ENCODE assay signal across 17 cellular contexts in the genomic region with DNA sequence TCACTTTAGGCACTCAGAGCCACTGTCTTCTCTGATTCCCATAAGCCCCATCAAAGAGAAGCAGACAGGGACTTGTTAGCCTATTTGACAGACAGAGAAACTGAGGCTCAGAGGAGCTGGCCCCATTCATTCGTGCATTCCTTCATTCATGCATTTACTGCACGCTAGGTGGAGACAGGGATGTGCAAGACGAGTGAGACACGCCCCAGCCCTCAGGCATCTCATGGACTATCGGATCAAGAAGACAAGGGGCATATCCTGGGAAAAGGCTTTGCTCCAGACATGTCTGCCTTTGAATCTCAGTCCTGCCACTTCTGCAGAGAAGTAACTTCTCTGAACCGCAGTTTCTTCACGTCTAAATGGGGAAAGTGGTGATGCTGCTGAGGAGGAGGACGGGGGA. TPM values are rescaled to one million over a fixed set of nuclear protein-coding genes. Genes with fewer than 3 reads are reported as not detected.
DNase-seq lines count a peak whose midpoint lies in the region; ATAC-seq, FAIRE-seq and TF ChIP-seq lines count a peak whose summit lies in the region.
"Had no signal": no experiment of that assay in that cellular context is flagged by ENCODE, and none has a peak within 500 bp of the region (broad histone marks: within the 10 kb centered on the region; RNA-seq: fewer than 3 reads in every experiment).

No MANE protein-coding gene starts in this region.

- H3K4me2 ChIP-seq in A549: no peak overlapping the region
- H3K4me2 ChIP-seq in OCI-LY7 (ENCODE audit: low read length): no peak overlapping the region

- TF ChIP-seq RAD21 in A549 (conservative IDR thresholded peaks at IDR 0.05 in 1 of 2, IDR thresholded peaks at IDR 0.05 in 1 of 2): 0 out of 5 replicates have a peak, but pooled peaks of 1 of the 2 experiments have one; percentile 5

- H3K4me3 ChIP-seq in A549: no peak overlapping the region
- H3K4me3 ChIP-seq in OCI-LY7 (ENCODE audit: low read depth, low read length, poor library complexity, severe bottlenecking): no peak overlapping the region
- no peak overlapping the region for H3K4me3 ChIP-seq in epithelial cell of esophagus (ENCODE audit: low read length)

- TF ChIP-seq CTCF in A549 (IDR thresholded peaks at IDR 0.05) (no peak), OCI-LY7 (conservative IDR thresholded peaks at IDR 0.05; ENCODE audit: low read length) (no peak; the same call in 1 of the 2 replicates), epithelial cell of esophagus (IDR thresholded peaks at IDR 0.05; ENCODE audit: insufficient read depth, low read depth, low read length, missing control alignments) (no peak)

- no peaks in the 10 kb centered on the region for H3K9me3 ChIP-seq in A549
- no peaks in the 10 kb centered on the region for H3K9me3 ChIP-seq in OCI-LY7 (ENCODE audit: low read length)

- DNase-seq in A549 (ENCODE audit: low read depth in 1 of 2, low spot score in 1 of 2): peak in 1 of 2 experiments; percentile 46
- DNase-seq in GM12891 (ENCODE audit: insufficient read length, low spot score): no peak
- DNase-seq in OCI-LY7 (ENCODE audit: low spot score): no peak
- DNase-seq in epithelial cell of esophagus (ENCODE audit: low read depth): peak; percentile 11
- DNase-seq in left colon: no peak
- no peak for DNase-seq in NCI-H526 treated with DMSO at 0.1 percent for 48 hours (lab: John Stamatoyannopoulos, UW)
- no peak for DNase-seq in stimulated activated CD8-positive, alpha-beta memory T cell treated with anti-CD3 and anti-CD28 coated beads, Interleukin-4, amount 100 ng/mL, for 48 hours
- DNase-seq: CD4-positive, alpha-beta T cell; H7; IMR-90; NCI-H1048; NCI-H146; NCI-H748 treated with DMSO at 0.1 percent for 48 hours; SHP77 had no signal

- POLR2A ChIA-PET in A549 (lab: Yijun Ruan, JAX) (no interaction called here), OCI-LY7 (lab: Charles Lee) (no interaction called here)

- no peak for TF ChIP-seq POLR2A in A549 (IDR thresholded peaks at IDR 0.05; ENCODE audit: low read length)
- TF ChIP-seq POLR2A in GM12891 (IDR thresholded peaks at IDR 0.05; ENCODE audit: low read depth, low read length): no peak

- ATAC-seq in A549 (peak; percentile 52 to 53; a peak in 2 of 6 replicates), left colon (no peak), GM21619 (IDR thresholded peaks at IDR 0.05; ENCODE audit: unreplicated experiment) (no peak)
- ATAC-seq: Panc1 had no signal

- H3K27ac ChIP-seq in A549 (no peak overlapping the region), OCI-LY7 (ENCODE audit: low read depth, low read length, poor library complexity, severe bottlenecking) (no peak overlapping the region)

- BruUV-seq in OCI-LY7 (replicated peaks; lab: Mats Ljungman, UMichigan): no TSS peak

- intact Hi-C loops in OCI-LY7 (cut with micrococcal nuclease; ENCODE audit: unreplicated experiment): no loop called here
- intact Hi-C loops in left colon (cut with DNase I, micrococcal nuclease): no loop called here

- no peak for TF ChIP-seq EP300 in A549 (IDR thresholded peaks at IDR 0.05)

- 52% methylated on average over 8 of the region's 8 CpGs for WGBS in A549 (ENCODE audit: missing lambda C conversion rate)

- H3K4me1 ChIP-seq in A549 (no peaks in the 10 kb centered on the region), OCI-LY7 (ENCODE audit: insufficient read depth, low read length, poor library complexity, severe bottlenecking) (peaks cover 11% of the 10 kb centered on the region)

- no peaks in the 10 kb centered on the region for H3K36me3 ChIP-seq in OCI-LY7 (ENCODE audit: insufficient read depth, low read length)

- H3K9me2 ChIP-seq in OCI-LY7 (ENCODE audit: insufficient read depth, low read length): no peaks in the 10 kb centered on the region

- FAIRE-seq in A549 (lab: Jason Lieb, UNC): no peak
- peak; percentile 51 for FAIRE-seq in GM12891 (lab: Jason Lieb, UNC)

- H3K79me2 ChIP-seq in OCI-LY7 (ENCODE audit: insufficient read depth, low read depth, low read length): no peaks in the 10 kb centered on the region

- H2AFZ ChIP-seq in OCI-LY7 (ENCODE audit: low read length): 0 out of 2 replicates have a peak overlapping the region, but pooled peaks have one; percentile 36

- H4K20me1 ChIP-seq in OCI-LY7 (ENCODE audit: insufficient read depth, low read length): no peaks in the 10 kb centered on the region

- CTCF ChIA-PET in A549 (lab: Yijun Ruan, JAX): interaction anchor here (1.6 kb wide), 1 partner anchor 39 kb away, joined by 3 read pairs; no protein-coding TSS in a partner anchor
- CTCF ChIA-PET in OCI-LY7 (lab: Charles Lee; ENCODE audit: unreplicated experiment): no interaction called here

TF ChIP-seq in A549, 52 proteins besides CTCF, POLR2A, EP300 and RAD21:
- TF ChIP-seq JUN (IDR thresholded peaks at IDR 0.05): no peak
- TF ChIP-seq RFX5 (IDR thresholded peaks at IDR 0.05): no peak
- TF ChIP-seq RCOR1 (IDR thresholded peaks at IDR 0.05; ENCODE audit: low read depth, low read length): no peak
- TF ChIP-seq EHF (CRISPR knock-in tag; IDR thresholded peaks at IDR 0.05): no peak
- TF ChIP-seq CEBPB (IDR thresholded peaks at IDR 0.05): no peak
- TF ChIP-seq, protein P1, sequence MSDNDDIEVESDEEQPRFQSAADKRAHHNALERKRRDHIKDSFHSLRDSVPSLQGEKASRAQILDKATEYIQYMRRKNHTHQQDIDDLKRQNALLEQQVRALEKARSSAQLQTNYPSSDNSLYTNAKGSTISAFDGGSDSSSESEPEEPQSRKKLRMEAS (IDR thresholded peaks at IDR 0.05): no peak
- TF ChIP-seq JUNB (IDR thresholded peaks at IDR 0.05): no peak
- TF ChIP-seq CHD2 (IDR thresholded peaks at IDR 0.05; ENCODE audit: low read length, partially characterized antibody): no peak
- no peak for TF ChIP-seq FOXS1 (CRISPR knock-in tag; IDR thresholded peaks at IDR 0.05)
- no peak for TF ChIP-seq HEYL (CRISPR knock-in tag; IDR thresholded peaks at IDR 0.05)
- no peak for TF ChIP-seq ZSCAN20 (CRISPR knock-in tag; IDR thresholded peaks at IDR 0.05)
- no peak for TF ChIP-seq KDM5A (IDR thresholded peaks at IDR 0.05)
- no peak for TF ChIP-seq KDM1A (IDR thresholded peaks at IDR 0.05; ENCODE audit: low read depth)
- no peak for TF ChIP-seq MAZ (IDR thresholded peaks at IDR 0.05; ENCODE audit: borderline replicate concordance, low read depth, low read length)
- TF ChIP-seq, protein P2, sequence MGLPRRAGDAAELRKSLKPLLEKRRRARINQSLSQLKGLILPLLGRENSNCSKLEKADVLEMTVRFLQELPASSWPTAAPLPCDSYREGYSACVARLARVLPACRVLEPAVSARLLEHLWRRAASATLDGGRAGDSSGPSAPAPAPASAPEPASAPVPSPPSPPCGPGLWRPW (IDR thresholded peaks at IDR 0.05): no peak
- TF ChIP-seq NR3C1 (IDR thresholded peaks at IDR 0.05): no peak
- no peak for TF ChIP-seq HDAC2 (IDR thresholded peaks at IDR 0.05)
- TF ChIP-seq, protein P3, sequence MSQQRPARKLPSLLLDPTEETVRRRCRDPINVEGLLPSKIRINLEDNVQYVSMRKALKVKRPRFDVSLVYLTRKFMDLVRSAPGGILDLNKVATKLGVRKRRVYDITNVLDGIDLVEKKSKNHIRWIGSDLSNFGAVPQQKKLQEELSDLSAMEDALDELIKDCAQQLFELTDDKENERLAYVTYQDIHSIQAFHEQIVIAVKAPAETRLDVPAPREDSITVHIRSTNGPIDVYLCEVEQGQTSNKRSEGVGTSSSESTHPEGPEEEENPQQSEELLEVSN (IDR thresholded peaks at IDR 0.05; ENCODE audit: borderline replicate concordance, low read depth): no peak
TF ChIP-seq in A549: peak in this region for 0.

TF ChIP-seq in GM12891, 5 proteins besides CTCF, POLR2A, EP300 and RAD21:
- TF ChIP-seq SPI1 (IDR thresholded peaks at IDR 0.05; ENCODE audit: low read depth, low read length) (no peak), POU2F2 (IDR thresholded peaks at IDR 0.05; ENCODE audit: low read depth, low read length) (no peak), POLR2AphosphoS5 (IDR thresholded peaks at IDR 0.05; ENCODE audit: low read depth, low read length) (no peak), PAX5 (IDR thresholded peaks at IDR 0.05; ENCODE audit: insufficient read depth, low read length, severe bottlenecking) (no peak), TAF1 (IDR thresholded peaks at IDR 0.05; ENCODE audit: low read depth, low read length) (no peak)
TF ChIP-seq in GM12891: peak in this region for 0.

RNA-seq across cellular contexts. Expression of a gene that starts 54.1 kb away (rescaled TPM):
- polyA plus RNA-seq in A549 (2011; rRNA removed): 0.18 and 0.67 TPM in 2 replicates
- 0.04 and 0.05 TPM in 2 replicates for polyA plus RNA-seq in A549 (2012; cell fraction: cytosol; rRNA removed)
- polyA plus RNA-seq in A549 (2012; cell fraction: nucleus; rRNA removed): not detected in 2 replicates
- not detected in 3 replicates for polyA plus RNA-seq in A549 (2017; fragmentation: RNase III; extraction: RNeasy Plus Mini Kit Qiagen cat#74134 plus additional on column Dnase treatment)
- 0.24 and 0.41 TPM in 2 replicates for polyA minus RNA-seq in A549 (2011; rRNA and poly(A)+ RNA removed)
- not detected for polyA plus RNA-seq in GM12891 (2012; ENCODE audit: low read depth, missing spikeins)
- total RNA-seq in OCI-LY7 (2014; rRNA removed; shearing (Covaris generic)): not detected in 2 replicates
- total RNA-seq in OCI-LY7 (2022): not detected in 2 replicates
- not detected for total RNA-seq in left colon
- total RNA-seq: A673; CD4-positive, alpha-beta T cell; H7; IMR-90 had no signal
- polyA plus RNA-seq: IMR-90 had no signal

Comparison
In these comparisons a context has a peak if more than half of its experiments do, and no peak if none do; other contexts are left out.
1. ATAC-seq: peak in A549 (2 of 2); none in left colon (single experiment) and GM21619 (single experiment).